In the genomic region with DNA sequence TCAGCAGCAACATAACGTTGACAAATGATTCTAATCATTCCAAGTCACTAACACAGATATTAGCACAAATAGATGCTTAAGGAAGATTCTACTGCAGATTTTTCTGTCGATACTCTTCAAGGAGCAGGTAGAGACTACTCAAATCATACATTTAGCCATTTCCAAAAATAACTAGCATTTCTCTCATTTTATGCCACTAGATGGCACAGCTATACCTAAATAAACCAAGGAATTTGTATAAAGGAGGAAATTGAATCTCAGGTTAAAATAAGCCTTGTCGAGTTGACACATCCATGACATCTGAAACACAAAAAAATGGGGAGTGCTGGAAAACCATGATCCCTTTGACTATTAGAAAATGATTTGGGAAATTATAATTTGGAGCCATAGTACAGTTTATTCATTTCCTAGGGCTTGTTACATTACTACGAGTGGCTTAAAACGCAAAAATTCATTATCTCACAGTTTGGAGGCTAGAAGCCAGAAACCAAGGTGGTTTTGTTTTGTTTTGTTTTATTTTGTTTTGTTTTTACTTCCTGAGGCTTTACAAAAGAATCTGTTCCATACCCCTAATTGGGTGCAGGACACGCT, we compare ENCODE assay signal across 9 cellular contexts. TPM values are rescaled to one million over a fixed set of nuclear protein-coding genes. Genes with fewer than 3 reads are reported as not detected.
DNase-seq lines count a peak whose midpoint lies in the region; ATAC-seq and TF ChIP-seq lines count a peak whose summit lies in the region.
"Had no signal": no experiment of that assay in that cellular context is flagged by ENCODE, and none has a peak within 500 bp of the region (broad histone marks: within the 10 kb centered on the region; RNA-seq: fewer than 3 reads in every experiment).

No MANE protein-coding gene starts in this region.

- intact Hi-C loops in sigmoid colon (cut with DNase I), result loop anchor here (1.0 kb wide), 1 partner anchor 349 kb away; no protein-coding TSS in a partner anchor

- no peaks in the 10 kb centered on the region for H3K36me3 ChIP-seq in DOHH2 (ENCODE audit: control insufficient read depth, low read length)
- no peaks in the 10 kb centered on the region for H3K36me3 ChIP-seq in Karpas-422 (ENCODE audit: insufficient read depth, low read length)
- no peaks in the 10 kb centered on the region for H3K36me3 ChIP-seq in sigmoid colon

- TF ChIP-seq EP300 in sigmoid colon (IDR thresholded peaks at IDR 0.05), result no peak

- 53 to 60% methylated on average over 6 of the region's 6 CpGs for WGBS in sigmoid colon, 2 donors

- no peak overlapping the region for H2AFZ ChIP-seq in Karpas-422 (ENCODE audit: low read length)

- H3K27ac ChIP-seq in DOHH2 (ENCODE audit: low read depth, low read length), result no peak overlapping the region
- H3K27ac ChIP-seq in Karpas-422 (ENCODE audit: low read length), result no peak overlapping the region
- H3K27ac ChIP-seq in RWPE1, result no peak overlapping the region
- no peak overlapping the region for H3K27ac ChIP-seq in sigmoid colon

- no peak for TF ChIP-seq POLR2A in sigmoid colon (IDR thresholded peaks at IDR 0.05)

- H3K9me3 ChIP-seq in DOHH2 (ENCODE audit: control insufficient read depth, insufficient read depth, low read length) (peaks cover 2% of the 10 kb centered on the region; the same call in 1 of the 2 replicates), Karpas-422 (ENCODE audit: low read length) (no peaks in the 10 kb centered on the region), sigmoid colon (no peaks in the 10 kb centered on the region)

- no peaks in the 10 kb centered on the region for H3K9me2 ChIP-seq in DOHH2 (replicated peaks; ENCODE audit: control insufficient read depth, low read length)
- H3K9me2 ChIP-seq in Karpas-422 (replicated peaks; ENCODE audit: insufficient read depth, low read length), result no peaks in the 10 kb centered on the region

- peaks cover 15% of the 10 kb centered on the region for H3K4me1 ChIP-seq in DOHH2 (ENCODE audit: control insufficient read depth, low read length)
- no peaks in the 10 kb centered on the region for H3K4me1 ChIP-seq in Karpas-422 (ENCODE audit: low read length)
- H3K4me1 ChIP-seq in sigmoid colon, result no peaks in the 10 kb centered on the region

- H3K27me3 ChIP-seq in DOHH2 (ENCODE audit: control insufficient read depth, low read length), result no peaks in the 10 kb centered on the region
- H3K27me3 ChIP-seq in Karpas-422 (ENCODE audit: low read length), result no peaks in the 10 kb centered on the region
- H3K27me3 ChIP-seq in sigmoid colon, result no peaks in the 10 kb centered on the region

- no peak overlapping the region for H3K9ac ChIP-seq in Karpas-422 (ENCODE audit: low read length)

- H3K4me3 ChIP-seq in DOHH2 (ENCODE audit: low read length) (no peak overlapping the region), Karpas-422 (ENCODE audit: low read length) (no peak overlapping the region), sigmoid colon (no peak overlapping the region)

- TF ChIP-seq CTCF in DOHH2 (IDR thresholded peaks at IDR 0.05; ENCODE audit: low read depth, low read length, poor library complexity, severe bottlenecking), result peak; percentile 64
- TF ChIP-seq CTCF in RWPE1 (conservative IDR thresholded peaks at IDR 0.05; ENCODE audit: low read depth), result peak; percentile 58; the same call in 1 of the 2 replicates
- peak; percentile 22 to 49 (median 38) for TF ChIP-seq CTCF in sigmoid colon (IDR thresholded peaks at IDR 0.05)

- DNase-seq in Karpas-422 (peak; percentile 76), RWPE1 (ENCODE audit: low spot score) (peak; percentile 46), fibroblast of the conjunctiva (ENCODE audit: low read depth) (peak; percentile 23), sigmoid colon (no peak)

- H3K4me2 ChIP-seq in DOHH2 (ENCODE audit: low read length) (no peak overlapping the region), Karpas-422 (ENCODE audit: low read depth, low read length, poor library complexity, severe bottlenecking) (no peak overlapping the region)

- POLR2A ChIA-PET in RWPE1 (lab: Yijun Ruan, JAX; ENCODE audit: low non-redundant PET), result no interaction called here

- H3K79me2 ChIP-seq in DOHH2 (ENCODE audit: control insufficient read depth, low read length) (no peaks in the 10 kb centered on the region), Karpas-422 (ENCODE audit: low read length) (no peaks in the 10 kb centered on the region)

- ATAC-seq in HG02798 (IDR thresholded peaks at IDR 0.05; ENCODE audit: poor library complexity, unreplicated experiment) (no peak), HG02840 (IDR thresholded peaks at IDR 0.05; ENCODE audit: low FRiP score, unreplicated experiment) (no peak), GM19324 (IDR thresholded peaks at IDR 0.05; ENCODE audit: low FRiP score, unreplicated experiment) (no peak)
- ATAC-seq: naive thymus-derived CD8-positive, alpha-beta T cell had no signal

- CTCF ChIA-PET in RWPE1 (lab: Yijun Ruan, JAX), result interaction anchor here (0.5 to 2.0 kb wide), 5 partner anchors 28 to 1311 kb away, joined by 3 to 10 read pairs (median 4); no protein-coding TSS in a partner anchor

- H4K20me1 ChIP-seq in DOHH2 (ENCODE audit: control insufficient read depth, insufficient read depth, low read depth, low read length) (no peaks in the 10 kb centered on the region), Karpas-422 (ENCODE audit: insufficient read depth, low read depth, low read length) (no peaks in the 10 kb centered on the region)

- no peaks in the 10 kb centered on the region; the same call in 1 of the 2 replicates for H3F3A ChIP-seq in DOHH2 (ENCODE audit: control insufficient read depth, insufficient read depth)

RNA-seq across cellular contexts. Expression of a gene that starts 59.5 kb away (rescaled TPM):
- not detected in 2 replicates for total RNA-seq in Karpas-422 (2014; rRNA removed; shearing (Covaris generic); ENCODE audit: low replicate concordance)
- not detected for total RNA-seq in sigmoid colon
- polyA plus RNA-seq in sigmoid colon, result 1 to 10 TPM in 1 of 3 donors, not detected in 2; 2.4 TPM
- total RNA-seq: naive thymus-derived CD8-positive, alpha-beta T cell had no signal
- polyA plus RNA-seq: naive thymus-derived CD8-positive, alpha-beta T cell had no signal
